ENCODE assay signal across 14 cellular contexts in genomic region chr2:109087055-109087663, GRCh38. TPM values are rescaled to one million over a fixed set of nuclear protein-coding genes. Genes with fewer than 3 reads are reported as not detected.
DNase-seq lines count a peak whose midpoint lies in the region; ATAC-seq and TF ChIP-seq lines count a peak whose summit lies in the region.
"Had no signal": no experiment of that assay in that cellular context is flagged by ENCODE, and none has a peak within 500 bp of the region (broad histone marks: within the 10 kb centered on the region; RNA-seq: fewer than 3 reads in every experiment).

No MANE protein-coding gene starts in this region.

- no peaks in the 10 kb centered on the region for H3K27me3 ChIP-seq in CD8-positive, alpha-beta memory T cell (ENCODE audit: insufficient read depth, low read length, poor library complexity, severe bottlenecking)
- H3K27me3 ChIP-seq: BLaER1 treated with 17β-estradiol and CSF1 and Interleukin-3, amounts not matched to agents 10 nM and 100 nM had no signal

- no peak overlapping the region for H3K4me3 ChIP-seq in CD8-positive, alpha-beta memory T cell (ENCODE audit: low read length)
- H3K4me3 ChIP-seq: BLaER1 treated with 17β-estradiol and CSF1 and Interleukin-3, amounts not matched to agents 10 nM and 100 nM; GM23248; HAP-1 had no signal

- no peak for ATAC-seq in activated CD8-positive, alpha-beta memory T cell treated with anti-CD3 and anti-CD28 coated beads, Interleukin-2, amount 10 ng/mL, durations not matched to agents 7 days and 5 days
- ATAC-seq in left lobe of liver (no peak), HG02759 (IDR thresholded peaks at IDR 0.05; ENCODE audit: unreplicated experiment) (no peak)
- ATAC-seq: CD8-positive, alpha-beta T cell had no signal

- H3K27me3 Mint-ChIP-seq in activated CD8-positive, alpha-beta memory T cell treated with anti-CD3 and anti-CD28 coated beads, Interleukin-2, amount 10 ng/mL, durations not matched to agents 7 days and 5 days = no peaks in the 10 kb centered on the region
- H3K27me3 Mint-ChIP-seq in type B pancreatic cell = peaks cover 4% of the 10 kb centered on the region
- peaks cover 3 to 5% of the 10 kb centered on the region in 2 donors for H3K27me3 Mint-ChIP-seq in CD8-positive, alpha-beta memory T cell

- no peaks in the 10 kb centered on the region for H3K9me3 Mint-ChIP-seq in activated CD8-positive, alpha-beta memory T cell treated with anti-CD3 and anti-CD28 coated beads, Interleukin-2, amount 10 ng/mL, durations not matched to agents 7 days and 5 days (ENCODE audit: low read depth)
- H3K9me3 Mint-ChIP-seq in type B pancreatic cell = peaks cover 4% of the 10 kb centered on the region
- peaks cover 0 to 3% (median 2%) of the 10 kb centered on the region in 5 donors for H3K9me3 Mint-ChIP-seq in CD8-positive, alpha-beta memory T cell
- H3K9me3 Mint-ChIP-seq: CD8-positive, alpha-beta T cell had no signal

- TF ChIP-seq CTCF in type B pancreatic cell (conservative IDR thresholded peaks at IDR 0.05) = no peak

- no peak overlapping the region for H3K27ac ChIP-seq in CD8-positive, alpha-beta memory T cell (ENCODE audit: low read depth, low read length)
- H3K27ac ChIP-seq: BLaER1 treated with 17β-estradiol and CSF1 and Interleukin-3, amounts not matched to agents 10 nM and 100 nM; GM23248 had no signal

- no peaks in the 10 kb centered on the region for H3K9me3 ChIP-seq in CD8-positive, alpha-beta memory T cell (ENCODE audit: low read length)
- H3K9me3 ChIP-seq: HAP-1 had no signal

- no peak overlapping the region for H3K27ac Mint-ChIP-seq in activated CD8-positive, alpha-beta memory T cell treated with anti-CD3 and anti-CD28 coated beads, Interleukin-2, amount 10 ng/mL, durations not matched to agents 7 days and 5 days
- no peak overlapping the region for H3K27ac Mint-ChIP-seq in type B pancreatic cell
- H3K27ac Mint-ChIP-seq in CD8-positive, alpha-beta memory T cell = peak overlapping the region in 1 of 8 donors; percentile 35
- H3K27ac Mint-ChIP-seq: B cell; CD8-positive, alpha-beta T cell had no signal

- no peak overlapping the region for H3K4me3 Mint-ChIP-seq in activated CD8-positive, alpha-beta memory T cell treated with anti-CD3 and anti-CD28 coated beads, Interleukin-2, amount 10 ng/mL, durations not matched to agents 7 days and 5 days
- no peak overlapping the region for H3K4me3 Mint-ChIP-seq in type B pancreatic cell
- no peak overlapping the region for H3K4me3 Mint-ChIP-seq in CD8-positive, alpha-beta memory T cell
- H3K4me3 Mint-ChIP-seq: B cell; CD8-positive, alpha-beta T cell had no signal

- peak; percentile 11 for DNase-seq in activated CD8-positive, alpha-beta memory T cell treated with anti-CD3 and anti-CD28 coated beads, Interleukin-2, amount 10 ng/mL, durations not matched to agents 7 days and 5 days
- DNase-seq in dermis blood vessel endothelial cell (peak; percentile 88), left lobe of liver (ENCODE audit: low spot score) (peak; percentile 18), type B pancreatic cell (ENCODE audit: extremely low spot score, unreplicated experiment) (peak; percentile 47)
- DNase-seq in CD8-positive, alpha-beta memory T cell = no peak
- DNase-seq: COR-L47, DMS 273 treated with DMSO at 0.1 percent for 48 hours, GM23248, IMR-90 had no signal

- no peaks in the 10 kb centered on the region for H3K36me3 Mint-ChIP-seq in activated CD8-positive, alpha-beta memory T cell treated with anti-CD3 and anti-CD28 coated beads, Interleukin-2, amount 10 ng/mL, durations not matched to agents 7 days and 5 days
- no peaks in the 10 kb centered on the region for H3K36me3 Mint-ChIP-seq in type B pancreatic cell
- H3K36me3 Mint-ChIP-seq in CD8-positive, alpha-beta memory T cell = no peaks in the 10 kb centered on the region
- H3K36me3 Mint-ChIP-seq: CD8-positive, alpha-beta T cell had no signal

- H3K4me1 ChIP-seq in CD8-positive, alpha-beta memory T cell (ENCODE audit: insufficient read depth, low read length) = no peaks in the 10 kb centered on the region
- H3K4me1 ChIP-seq: HAP-1 had no signal

- CTCF ChIA-PET in activated CD8-positive, alpha-beta memory T cell treated with anti-CD3 and anti-CD28 coated beads, Interleukin-2, amount 10 ng/mL, durations not matched to agents 7 days and 5 days (lab: Charles Lee) = no interaction called here
- CTCF ChIA-PET in CD8-positive, alpha-beta memory T cell (lab: Charles Lee) = no interaction called here

- no peaks in the 10 kb centered on the region for H3K36me3 ChIP-seq in CD8-positive, alpha-beta memory T cell (ENCODE audit: insufficient read depth, low read length)
- H3K36me3 ChIP-seq: BLaER1 treated with 17β-estradiol and CSF1 and Interleukin-3, amounts not matched to agents 10 nM and 100 nM; HAP-1 had no signal

- POLR2A ChIA-PET in CD8-positive, alpha-beta memory T cell (lab: Charles Lee) = no interaction called here

- peaks cover 2% of the 10 kb centered on the region for H3K4me1 Mint-ChIP-seq in activated CD8-positive, alpha-beta memory T cell treated with anti-CD3 and anti-CD28 coated beads, Interleukin-2, amount 10 ng/mL, durations not matched to agents 7 days and 5 days
- peaks cover 8% of the 10 kb centered on the region for H3K4me1 Mint-ChIP-seq in type B pancreatic cell (ENCODE audit: unreplicated experiment)
- H3K4me1 Mint-ChIP-seq in CD8-positive, alpha-beta memory T cell = peaks cover 0 to 4% (median 2%) of the 10 kb centered on the region in 3 donors
- H3K4me1 Mint-ChIP-seq: B cell had no signal

RNA-seq across cellular contexts. Expression of gene SH3RF3, which starts 41.8 kb away (rescaled TPM):
- under 1 TPM; 0.05 to 0.06 TPM for total RNA-seq in activated CD8-positive, alpha-beta memory T cell treated with anti-CD3 and anti-CD28 coated beads, Interleukin-2, amount 10 ng/mL, durations not matched to agents 7 days and 5 days
- 7.7 and 13.5 TPM in 2 replicates for total RNA-seq in dermis blood vessel endothelial cell
- 1.1 TPM for total RNA-seq in left lobe of liver
- total RNA-seq in type B pancreatic cell (ENCODE audit: low replicate concordance) = 2.5 and 13.9 TPM in 2 replicates
- total RNA-seq in CD8-positive, alpha-beta memory T cell = under 1 TPM; 0.27 to 0.31 TPM
- 0.24 TPM for polyA plus RNA-seq in CD8-positive, alpha-beta memory T cell

Comparison
In these comparisons a context has a peak if more than half of its experiments do, and no peak if none do; other contexts are left out.
1. DNase-seq: peak in activated CD8-positive, alpha-beta memory T cell treated with anti-CD3 and anti-CD28 coated beads, Interleukin-2, amount 10 ng/mL, durations not matched to agents 7 days and 5 days (single experiment), dermis blood vessel endothelial cell (single experiment), left lobe of liver (single experiment) and type B pancreatic cell (single experiment); none in CD8-positive, alpha-beta memory T cell (0 of 5).